Comparison of ENCODE assay signal across 18 cellular contexts in the genomic region with DNA sequence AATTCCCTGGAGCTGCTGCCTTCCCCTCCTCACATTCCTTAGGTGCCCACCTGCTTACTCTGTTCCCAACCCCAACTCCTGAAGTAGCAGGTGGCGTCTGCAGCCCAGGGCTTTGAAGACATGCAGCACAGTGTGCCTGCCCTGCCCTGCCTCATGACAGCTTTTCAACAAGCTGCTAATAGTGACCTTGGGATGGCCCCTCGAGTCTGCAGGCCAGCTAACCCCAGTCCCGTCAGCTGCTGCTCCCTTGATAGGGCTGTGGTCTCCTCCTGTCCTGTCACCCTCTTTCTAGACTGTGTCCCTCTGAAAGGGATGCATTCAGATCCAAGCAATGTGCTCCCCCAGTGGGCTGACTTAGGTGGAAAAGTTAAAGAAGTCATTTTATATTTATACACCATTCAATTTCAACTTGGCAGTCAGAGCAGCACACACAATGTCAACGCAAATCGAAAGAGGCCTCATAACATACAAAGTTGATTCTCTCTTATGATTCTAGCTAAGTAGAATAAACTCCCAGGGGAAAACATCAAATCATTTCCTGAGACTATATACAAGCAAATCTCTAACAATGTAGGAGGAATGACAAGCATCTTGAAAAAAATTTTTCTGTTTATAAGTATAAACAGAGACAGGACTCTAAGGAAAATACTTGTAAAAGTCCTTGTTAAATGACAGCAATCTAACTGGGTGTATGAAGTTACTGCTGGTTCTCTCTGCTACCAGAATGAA. TPM values are rescaled to one million over a fixed set of nuclear protein-coding genes. Genes with fewer than 3 reads are reported as not detected.
A peak's percentile ranks its signal among the peaks of the same experiment; 100 is the strongest.
DNase-seq lines count a peak whose midpoint lies in the region; ATAC-seq and TF ChIP-seq lines count a peak whose summit lies in the region.
"Had no signal": no experiment of that assay in that cellular context is flagged by ENCODE, and none has a peak within 500 bp of the region (broad histone marks: within the 10 kb centered on the region; RNA-seq: fewer than 3 reads in every experiment).

No MANE protein-coding gene starts in this region.

- DNase-seq in GM23338 (ENCODE audit: low spot score) (peak; percentile 6), fibroblast of gingiva (ENCODE audit: low read depth) (peak; percentile 82), left kidney (ENCODE audit: low read depth, low spot score) (peak; percentile 12), germinal center (ENCODE audit: low spot score) (no peak), H7 (no peak)
- DNase-seq: activated CD8-positive, alpha-beta memory T cell treated with anti-CD3 and anti-CD28 coated beads for 24 hours; anterior cingulate cortex; CD4-positive, alpha-beta T cell; EL; esophagus squamous epithelium; mesendoderm; NCI-H1417 treated with DMSO at 0.1 percent for 48 hours; NCI-H510A had no signal

- H3K27me3 ChIP-seq in GM23338 (ENCODE audit: insufficient read depth) = no peaks in the 10 kb centered on the region
- H3K27me3 ChIP-seq in skeletal muscle tissue (ENCODE audit: control insufficient read depth in 3 of 3, insufficient read depth in 3 of 3, low read length in 3 of 3) = no peaks in the 10 kb centered on the region
- H3K27me3 ChIP-seq in H7 (ENCODE audit: control insufficient read depth, insufficient read depth, low read length) = no peaks in the 10 kb centered on the region
- H3K27me3 ChIP-seq: esophagus squamous epithelium had no signal

- H3K4me2 ChIP-seq in GM23338 = no peak overlapping the region
- H3K4me2 ChIP-seq: KMS-11 had no signal

- no peaks in the 10 kb centered on the region for H3F3A ChIP-seq in GM23338 (replicated peaks; ENCODE audit: low read depth)

- no peaks in the 10 kb centered on the region for H3K9me3 Mint-ChIP-seq in GM23338
- H3K9me3 Mint-ChIP-seq: CD4-positive, alpha-beta T cell; stimulated activated naive CD8-positive, alpha-beta T cell treated with anti-CD3 and anti-CD28 coated beads, Interleukin-15, Interleukin-2, amounts not matched to agents 100 ng/mL and 50 ng/mL, for 24 hours had no signal

- peak overlapping the region in 2 of 3 donors; percentile 27 to 38 for H3K9ac ChIP-seq in skeletal muscle tissue (ENCODE audit: low read depth in 1 of 3, low read length in 3 of 3)
- H3K9ac ChIP-seq: KMS-11 had no signal

- no peaks in the 10 kb centered on the region for H3K36me3 ChIP-seq in GM23338 (ENCODE audit: insufficient read depth)
- H3K36me3 ChIP-seq in skeletal muscle tissue (ENCODE audit: control insufficient read depth in 3 of 3, insufficient read depth in 3 of 3, low read length in 3 of 3) = no peaks in the 10 kb centered on the region
- H3K36me3 ChIP-seq in H7 (replicated peaks; ENCODE audit: control insufficient read depth, insufficient read depth, low read length) = no peaks in the 10 kb centered on the region
- H3K36me3 ChIP-seq: esophagus squamous epithelium had no signal

- peaks cover 10% of the 10 kb centered on the region for H3K4me1 Mint-ChIP-seq in GM23338

- H3K4me1 ChIP-seq in GM23338 (ENCODE audit: insufficient read depth) (no peaks in the 10 kb centered on the region), skeletal muscle tissue (ENCODE audit: control insufficient read depth in 3 of 3, insufficient read depth in 3 of 3, low read length in 3 of 3) (peaks cover 14 to 25% (median 18%) of the 10 kb centered on the region in 3 donors)

- H3K9me2 ChIP-seq in GM23338 (ENCODE audit: insufficient read depth) = no peaks in the 10 kb centered on the region

- ATAC-seq in GM23338 (no peak; the same call in 1 of the 3 replicates), GM21619 (IDR thresholded peaks at IDR 0.05; ENCODE audit: unreplicated experiment) (no peak), HG02571 (IDR thresholded peaks at IDR 0.05; ENCODE audit: unreplicated experiment) (no peak)

- no peak overlapping the region for H3K4me3 Mint-ChIP-seq in GM23338
- H3K4me3 Mint-ChIP-seq: CD4-positive, alpha-beta T cell; stimulated activated naive CD8-positive, alpha-beta T cell treated with anti-CD3 and anti-CD28 coated beads, Interleukin-15, Interleukin-2, amounts not matched to agents 100 ng/mL and 50 ng/mL, for 24 hours had no signal

- H3K27ac ChIP-seq in GM23338 (ENCODE audit: low read depth) (no peak overlapping the region), skeletal muscle tissue (ENCODE audit: low read depth, low read length) (peak overlapping the region; percentile 21)
- H3K27ac ChIP-seq: KMS-11 had no signal

- H3K36me3 Mint-ChIP-seq in GM23338 (ENCODE audit: low read depth) = no peaks in the 10 kb centered on the region

- no peak overlapping the region for H2AFZ ChIP-seq in GM23338

- TF ChIP-seq CTCF in GM23338 (conservative IDR thresholded peaks at IDR 0.05; ENCODE audit: low read depth in 2 of 2) = no peak

- H3K27me3 Mint-ChIP-seq in GM23338 (ENCODE audit: insufficient read depth, low read depth, poor library complexity) = peaks cover 3% of the 10 kb centered on the region
- H3K27me3 Mint-ChIP-seq: stimulated activated naive CD8-positive, alpha-beta T cell treated with anti-CD3 and anti-CD28 coated beads, Interleukin-15, Interleukin-2, amounts not matched to agents 100 ng/mL and 50 ng/mL, for 24 hours had no signal

- no peak overlapping the region for H3K4me3 ChIP-seq in GM23338
- no peak overlapping the region for H3K4me3 ChIP-seq in skeletal muscle tissue (ENCODE audit: low read length in 3 of 3)
- H3K4me3 ChIP-seq in H7 (ENCODE audit: insufficient read depth, low read depth, low read length) = no peak overlapping the region
- H3K4me3 ChIP-seq: esophagus squamous epithelium had no signal

- H3K9me3 ChIP-seq in skeletal muscle tissue (ENCODE audit: control insufficient read depth in 3 of 3, low read length in 3 of 3) = no peaks in the 10 kb centered on the region
- H3K9me3 ChIP-seq: esophagus squamous epithelium had no signal

- H3K79me2 ChIP-seq in GM23338 (replicated peaks; ENCODE audit: insufficient read depth) = no peaks in the 10 kb centered on the region

- no peaks in the 10 kb centered on the region for H4K20me1 ChIP-seq in GM23338 (replicated peaks; ENCODE audit: insufficient read depth)

- H3K27ac Mint-ChIP-seq in GM23338 = no peak overlapping the region
- H3K27ac Mint-ChIP-seq: CD4-positive, alpha-beta T cell; stimulated activated naive CD8-positive, alpha-beta T cell treated with anti-CD3 and anti-CD28 coated beads, Interleukin-15, Interleukin-2, amounts not matched to agents 100 ng/mL and 50 ng/mL, for 24 hours had no signal

TF ChIP-seq in GM23338, 12 proteins besides CTCF, POLR2A, EP300 and RAD21 (continues in another document):
- TF ChIP-seq, protein P1, sequence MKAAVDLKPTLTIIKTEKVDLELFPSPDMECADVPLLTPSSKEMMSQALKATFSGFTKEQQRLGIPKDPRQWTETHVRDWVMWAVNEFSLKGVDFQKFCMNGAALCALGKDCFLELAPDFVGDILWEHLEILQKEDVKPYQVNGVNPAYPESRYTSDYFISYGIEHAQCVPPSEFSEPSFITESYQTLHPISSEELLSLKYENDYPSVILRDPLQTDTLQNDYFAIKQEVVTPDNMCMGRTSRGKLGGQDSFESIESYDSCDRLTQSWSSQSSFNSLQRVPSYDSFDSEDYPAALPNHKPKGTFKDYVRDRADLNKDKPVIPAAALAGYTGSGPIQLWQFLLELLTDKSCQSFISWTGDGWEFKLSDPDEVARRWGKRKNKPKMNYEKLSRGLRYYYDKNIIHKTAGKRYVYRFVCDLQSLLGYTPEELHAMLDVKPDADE (IDR thresholded peaks at IDR 0.05) = no peak
- TF ChIP-seq ZNF331 (CRISPR knock-in tag; IDR thresholded peaks at IDR 0.05; ENCODE audit: low read depth) = no peak

RNA-seq across cellular contexts. Expression of a gene that starts 37.9 kb away (rescaled TPM):
- 1.3 and 1.4 TPM in 2 replicates for total RNA-seq in GM23338 (2014; rRNA removed; shearing (Covaris generic))
- 0.42 and 0.44 TPM in 2 replicates for polyA plus RNA-seq in GM23338 (2016; fragmentation: Nextera tagmentation; extraction: Ambion mirVana)
- 3.1 TPM for total RNA-seq in skeletal muscle tissue
- total RNA-seq in H7 (2014; rRNA removed; shearing (Covaris generic)) = 0.17 and 0.18 TPM in 2 replicates

Comparison
In these comparisons a context has a peak if more than half of its experiments do, and no peak if none do; other contexts are left out.
1. DNase-seq: peak in GM23338 (single experiment), fibroblast of gingiva (single experiment) and left kidney (single experiment); none in germinal center (single experiment) and H7 (single experiment).